19 cellular contexts compared by ENCODE assay signal in the genomic region with DNA sequence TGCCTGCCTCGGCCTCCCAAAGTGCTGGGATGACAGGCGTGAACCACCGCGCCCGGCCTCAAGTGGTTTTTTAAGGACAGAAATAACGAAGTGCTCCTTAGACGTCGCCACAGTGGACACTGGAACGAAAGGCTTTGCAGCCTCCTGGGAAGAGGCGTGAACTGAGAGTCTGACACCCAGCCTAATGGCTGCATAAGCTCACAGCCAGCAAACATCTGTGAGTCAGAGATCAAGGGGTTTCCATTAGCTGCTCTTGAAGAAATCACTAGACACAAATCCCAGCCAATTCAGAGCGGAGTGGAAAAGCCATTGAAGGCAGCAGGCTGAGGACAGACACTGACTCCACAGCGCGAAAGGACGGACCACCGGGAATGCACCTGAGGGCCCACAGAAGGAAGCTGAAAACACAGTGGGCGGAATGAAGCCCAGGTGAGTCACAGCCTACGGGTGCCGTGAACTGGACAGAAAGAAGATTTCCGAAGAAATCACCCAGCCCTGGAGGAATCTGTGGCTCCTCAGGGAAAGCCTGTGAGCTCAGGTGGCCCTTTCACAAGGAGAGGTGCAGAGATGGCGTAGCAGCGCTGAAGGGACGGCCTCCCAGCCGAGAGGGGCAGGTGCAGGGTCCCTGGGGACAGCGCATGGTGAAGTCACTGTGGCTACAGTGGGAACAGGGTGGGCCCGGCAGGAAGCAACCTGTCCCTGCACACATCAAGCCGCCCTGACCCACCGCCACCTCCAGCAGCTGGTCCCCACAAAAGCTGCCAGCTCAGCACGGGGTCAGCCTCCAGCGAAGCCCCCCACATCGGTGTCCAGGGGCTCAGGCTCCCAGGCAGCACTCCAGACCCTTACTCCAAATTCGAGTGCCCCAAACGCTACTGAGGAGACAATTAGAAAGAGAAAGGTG. TPM values are rescaled to one million over a fixed set of nuclear protein-coding genes. Genes with fewer than 3 reads are reported as not detected.
DNase-seq lines count a peak whose midpoint lies in the region; ATAC-seq and TF ChIP-seq lines count a peak whose summit lies in the region.
"Had no signal": no experiment of that assay in that cellular context is flagged by ENCODE, and none has a peak within 500 bp of the region (broad histone marks: within the 10 kb centered on the region; RNA-seq: fewer than 3 reads in every experiment).

No MANE protein-coding gene starts in this region.

- H3K27ac ChIP-seq in OCI-LY7 (ENCODE audit: low read depth, low read length, poor library complexity, severe bottlenecking) (no peak overlapping the region), upper lobe of right lung (no peak overlapping the region)
- H3K27ac ChIP-seq: A549, BLaER1, hepatocyte, upper lobe of left lung had no signal

- no peak overlapping the region for H3K4me3 ChIP-seq in OCI-LY7 (ENCODE audit: low read depth, low read length, poor library complexity, severe bottlenecking)
- H3K4me3 ChIP-seq in epithelial cell of esophagus (ENCODE audit: low read length), result no peak overlapping the region
- no peak overlapping the region for H3K4me3 ChIP-seq in upper lobe of right lung
- H3K4me3 ChIP-seq: A549, BLaER1, hepatocyte, upper lobe of left lung had no signal

- intact Hi-C loops in OCI-LY7 (cut with micrococcal nuclease; ENCODE audit: unreplicated experiment) (no loop called here), upper lobe of right lung (cut with DNase I) (no loop called here)

- ATAC-seq in upper lobe of right lung, result no peak

- POLR2A ChIA-PET in OCI-LY7 (lab: Charles Lee), result interaction anchor here (0.7 kb wide), 1 partner anchor 27 kb away, joined by 3 read pairs; no protein-coding TSS in a partner anchor

- CTCF ChIA-PET in OCI-LY7 (lab: Charles Lee; ENCODE audit: unreplicated experiment), result interaction anchor here (0.6 kb wide), 1 partner anchor 133 kb away, joined by 4 read pairs; no protein-coding TSS in a partner anchor

- no peaks in the 10 kb centered on the region for H4K20me1 ChIP-seq in OCI-LY7 (ENCODE audit: insufficient read depth, low read length)
- H4K20me1 ChIP-seq: BLaER1 had no signal

- H2AFZ ChIP-seq in OCI-LY7 (ENCODE audit: low read length), result no peak overlapping the region
- H2AFZ ChIP-seq: hepatocyte had no signal

- H3K36me3 ChIP-seq in OCI-LY7 (ENCODE audit: insufficient read depth, low read length) (no peaks in the 10 kb centered on the region), upper lobe of right lung (no peaks in the 10 kb centered on the region)
- H3K36me3 ChIP-seq: BLaER1, upper lobe of left lung had no signal

- H3K9me3 ChIP-seq in OCI-LY7 (ENCODE audit: low read length) (no peaks in the 10 kb centered on the region), upper lobe of right lung (no peaks in the 10 kb centered on the region)
- H3K9me3 ChIP-seq: A549, BLaER1, upper lobe of left lung had no signal

- DNase-seq in NCI-H82 (lab: John Stamatoyannopoulos, UW), result peak; percentile 55
- DNase-seq in NCI-H82 treated with DMSO at 0.1 percent for 48 hours (lab: John Stamatoyannopoulos, UW; ENCODE audit: unreplicated experiment), result no peak
- DNase-seq in OCI-LY7 (ENCODE audit: low spot score), result peak; percentile 65
- peak; percentile 41 for DNase-seq in epithelial cell of esophagus (ENCODE audit: low read depth)
- DNase-seq in upper lobe of right lung, result peak; percentile 59
- no peak for DNase-seq in GM13977 (ENCODE audit: low spot score)
- no peak for DNase-seq in NK-92 treated with Interleukin-12 subunit alpha and Interleukin-12 subunit beta, amount 100 ng/mL, for 24 hours (lab: John Stamatoyannopoulos, UW)
- DNase-seq in putamen (ENCODE audit: low spot score), result no peak
- DNase-seq: activated CD4-positive, alpha-beta T cell treated with anti-CD3 and anti-CD28 coated beads for 1 hour; activated naive CD8-positive, alpha-beta T cell treated with anti-CD3 and anti-CD28 coated beads for 36 hours; GOT3; NCI-H1694; NCI-H510A treated with DMSO at 0.1 percent for 48 hours; OCI-M1; stimulated activated CD4-positive, alpha-beta T cell treated with anti-CD3 and anti-CD28 coated beads, Interleukin-2, amount 100 ng/mL, for 24 hours had no signal

- no peaks in the 10 kb centered on the region for H3K79me2 ChIP-seq in OCI-LY7 (ENCODE audit: insufficient read depth, low read depth, low read length)
- H3K79me2 ChIP-seq: hepatocyte had no signal

- H3K9me2 ChIP-seq in OCI-LY7 (ENCODE audit: insufficient read depth, low read length), result no peaks in the 10 kb centered on the region

- TF ChIP-seq CTCF in OCI-LY7 (conservative IDR thresholded peaks at IDR 0.05; ENCODE audit: low read length) (no peak), epithelial cell of esophagus (IDR thresholded peaks at IDR 0.05; ENCODE audit: insufficient read depth, low read depth, low read length, missing control alignments) (no peak), upper lobe of right lung (IDR thresholded peaks at IDR 0.05) (no peak), GM13977 (IDR thresholded peaks at IDR 0.05; ENCODE audit: extremely low read depth, insufficient read depth, missing control alignments) (no peak)

- H3K4me1 ChIP-seq in OCI-LY7 (ENCODE audit: insufficient read depth, low read length, poor library complexity, severe bottlenecking) (peaks cover 12% of the 10 kb centered on the region), upper lobe of right lung (no peaks in the 10 kb centered on the region)
- H3K4me1 ChIP-seq: A549 had no signal

- peaks cover 4% of the 10 kb centered on the region for H3K27me3 ChIP-seq in upper lobe of right lung
- H3K27me3 ChIP-seq: BLaER1, upper lobe of left lung had no signal

- in situ Hi-C loops in GM13977 (cut with MboI; ENCODE audit: low pct_unique_long_range_greater_than_20kb, low sequenced_read_pairs, unreplicated experiment), result no loop called here

- peak overlapping the region; percentile 27; the same call in 1 of the 2 replicates for H3K4me2 ChIP-seq in OCI-LY7 (ENCODE audit: low read length)
- H3K4me2 ChIP-seq: A549, BLaER1, hepatocyte had no signal

- no TSS peak for BruUV-seq in OCI-LY7 (replicated peaks; lab: Mats Ljungman, UMichigan)

RNA-seq across cellular contexts. Expression of a gene that starts 11.6 kb away (rescaled TPM):
- 4.7 and 7.5 TPM in 2 replicates for total RNA-seq in OCI-LY7 (2014; rRNA removed; shearing (Covaris generic))
- total RNA-seq in OCI-LY7 (2022) (16.9 and 17.7 TPM in 2 replicates), upper lobe of right lung (5.9 TPM)

RNA-seq across cellular contexts. Expression of a gene that starts 11.6 kb away (rescaled TPM):
- 1.2 and 1.6 TPM in 2 replicates for total RNA-seq in OCI-LY7 (2014; rRNA removed; shearing (Covaris generic))
- 1.5 and 2.5 TPM in 2 replicates for total RNA-seq in OCI-LY7 (2022)
- 3.2 TPM for total RNA-seq in upper lobe of right lung

RNA-seq across cellular contexts. Expression of a gene that starts 11.8 kb away (rescaled TPM):
- 18.0 and 22.1 TPM in 2 replicates for total RNA-seq in OCI-LY7 (2014; rRNA removed; shearing (Covaris generic))
- total RNA-seq in OCI-LY7 (2022), result 11.8 and 15.1 TPM in 2 replicates
- 76.7 TPM for total RNA-seq in upper lobe of right lung

RNA-seq across cellular contexts. Expression of a gene that starts 13.6 kb away (rescaled TPM):
- 53.0 and 67.8 TPM in 2 replicates for total RNA-seq in OCI-LY7 (2014; rRNA removed; shearing (Covaris generic))
- total RNA-seq in OCI-LY7 (2022), result 40.1 and 46.9 TPM in 2 replicates
- total RNA-seq in upper lobe of right lung, result 55.5 TPM

RNA-seq across cellular contexts. Expression of a gene that starts 27.3 kb away (rescaled TPM):
- 23.3 and 25.6 TPM in 2 replicates for total RNA-seq in OCI-LY7 (2014; rRNA removed; shearing (Covaris generic))
- 43.8 and 45.4 TPM in 2 replicates for total RNA-seq in OCI-LY7 (2022)
- total RNA-seq in upper lobe of right lung, result 31.0 TPM

Comparison
In these comparisons a context has a peak if more than half of its experiments do, and no peak if none do; other contexts are left out.
1. DNase-seq: peak in NCI-H82 (single experiment), OCI-LY7 (single experiment), epithelial cell of esophagus (single experiment) and upper lobe of right lung (single experiment); none in NCI-H82 treated with DMSO at 0.1 percent for 48 hours (single experiment), GM13977 (single experiment), NK-92 treated with Interleukin-12 subunit alpha and Interleukin-12 subunit beta, amount 100 ng/mL, for 24 hours (single experiment) and putamen (single experiment).